1 cellular context compared by ENCODE assay signal in genomic region chr22:41308544-41308947, GRCh38.
TF ChIP-seq lines count a peak whose summit lies in the region.

No MANE protein-coding gene starts in this region.

TF ChIP-seq in K562, 482 proteins besides CTCF, POLR2A, EP300 and RAD21 (continued from another document):
- TF ChIP-seq ZNF592 (IDR thresholded peaks at IDR 0.05), result peak; percentile 57
- peak; percentile 85 for TF ChIP-seq CEBPB (tag; IDR thresholded peaks at IDR 0.05)
- no peak for TF ChIP-seq POLR3G (IDR thresholded peaks at IDR 0.05; ENCODE audit: extremely low read depth, insufficient read length, insufficient replicate concordance)
- no peak for TF ChIP-seq POLR3A (IDR thresholded peaks at IDR 0.05; ENCODE audit: borderline replicate concordance, extremely low read depth, insufficient read depth, insufficient read length)
- TF ChIP-seq E2F6 (IDR thresholded peaks at IDR 0.05; ENCODE audit: borderline replicate concordance in 1 of 2, extremely low read depth in 1 of 2, insufficient read depth in 1 of 2, insufficient read length in 1 of 2, low read depth in 1 of 2, low read length in 1 of 2, poor library complexity in 1 of 2, severe bottlenecking in 1 of 2), result peak in 1 of 2 experiments; percentile 23
- 0 out of 2 replicates have a peak, but pooled peaks have one; percentile 27 for TF ChIP-seq L3MBTL2 (IDR thresholded peaks at IDR 0.05)
- no peak for TF ChIP-seq ELF2 (CRISPR knock-in tag; IDR thresholded peaks at IDR 0.05)
- 0 out of 2 replicates have a peak, but pooled peaks have one; percentile 12 for TF ChIP-seq CEBPG (CRISPR knock-in tag; IDR thresholded peaks at IDR 0.05)
- no peak for TF ChIP-seq CEBPG (tag; conservative IDR thresholded peaks at IDR 0.05 in 1 of 2, IDR thresholded peaks at IDR 0.05 in 1 of 2)
- peak; percentile 67 for TF ChIP-seq PKNOX1 (IDR thresholded peaks at IDR 0.05)
- TF ChIP-seq GMEB1 (CRISPR knock-in tag; IDR thresholded peaks at IDR 0.05), result no peak
- TF ChIP-seq USF2 (CRISPR knock-in tag; IDR thresholded peaks at IDR 0.05), result no peak
- TF ChIP-seq MGA (IDR thresholded peaks at IDR 0.05), result 0 out of 2 replicates have a peak, but pooled peaks have one; percentile 43
